ENCODE assay signal across 8 cellular contexts in genomic region chr14:52706286-52706685, GRCh38. TPM values are rescaled to one million over a fixed set of nuclear protein-coding genes. Genes with fewer than 3 reads are reported as not detected.
DNase-seq lines count a peak whose midpoint lies in the region; ATAC-seq and TF ChIP-seq lines count a peak whose summit lies in the region.

No MANE protein-coding gene starts in this region.

- H3K9me3 ChIP-seq in PC-9 (ENCODE audit: insufficient read depth, low read depth) (no peaks in the 10 kb centered on the region), lung (ENCODE audit: control insufficient read depth in 2 of 2, insufficient read depth in 1 of 2, low read length in 1 of 2) (no peaks in the 10 kb centered on the region), testis (no peaks in the 10 kb centered on the region)

- H3K79me2 ChIP-seq in GM23338 (replicated peaks; ENCODE audit: insufficient read depth) (peaks cover 42% of the 10 kb centered on the region), PC-9 (ENCODE audit: low read depth) (peaks cover 43% of the 10 kb centered on the region)

- CTCF ChIA-PET in PC-9 (lab: Charles Lee) = no interaction called here

- peak overlapping the region; percentile 97 for H3K4me3 ChIP-seq in GM23338
- H3K4me3 ChIP-seq in PC-9 = peak overlapping the region; percentile 74
- H3K4me3 ChIP-seq in astrocyte of the cerebellum (ENCODE audit: low read depth, low read length) = peak overlapping the region; percentile 64
- no peak overlapping the region for H3K4me3 ChIP-seq in lung
- H3K4me3 ChIP-seq in testis = peak overlapping the region; percentile 85 to 94

- H2AFZ ChIP-seq in GM23338 (peak overlapping the region; percentile 94; the same call in 1 of the 2 replicates), PC-9 (peak overlapping the region; percentile 85)

- peaks cover 10% of the 10 kb centered on the region for H3K4me1 ChIP-seq in GM23338 (ENCODE audit: insufficient read depth)
- peaks cover 43% of the 10 kb centered on the region for H3K4me1 ChIP-seq in PC-9 (replicated peaks; ENCODE audit: insufficient read depth)
- H3K4me1 ChIP-seq in lung (ENCODE audit: control insufficient read depth in 2 of 2, insufficient read depth in 2 of 2, low read length in 2 of 2) = peaks cover 0 to 4% of the 10 kb centered on the region in 2 donors
- peaks cover 13% of the 10 kb centered on the region for H3K4me1 ChIP-seq in testis

- peak overlapping the region; percentile 100 for H3K4me3 Mint-ChIP-seq in GM23338

- H3K27ac ChIP-seq in GM23338 (ENCODE audit: low read depth) (peak overlapping the region; percentile 96; the same call in 1 of the 2 replicates), PC-9 (peak overlapping the region; percentile 84), lung (ENCODE audit: low read depth in 1 of 2, low read length in 1 of 2) (peak overlapping the region; percentile 73 to 92), testis (peak overlapping the region; percentile 86 to 92)

- intact Hi-C loops in PC-9 (cut with micrococcal nuclease; ENCODE audit: unreplicated experiment) = no loop called here
- intact Hi-C loops in testis (cut with DNase I; ENCODE audit: low total_unique reads) = no loop called here

- TF ChIP-seq CTCF in GM23338 (conservative IDR thresholded peaks at IDR 0.05; ENCODE audit: low read depth in 2 of 2) = no peak
- no peak for TF ChIP-seq CTCF in PC-9 (conservative IDR thresholded peaks at IDR 0.05)
- TF ChIP-seq CTCF in astrocyte of the cerebellum (IDR thresholded peaks at IDR 0.05; ENCODE audit: low read depth, low read length, missing control alignments) = no peak
- no peak for TF ChIP-seq CTCF in lung (IDR thresholded peaks at IDR 0.05; ENCODE audit: control extremely low read depth, extremely low read depth)
- no peak for TF ChIP-seq CTCF in testis (IDR thresholded peaks at IDR 0.05)

- H3K36me3 Mint-ChIP-seq in GM23338 (ENCODE audit: low read depth) = peaks cover 40% of the 10 kb centered on the region

- peaks cover 16% of the 10 kb centered on the region for H3K4me1 Mint-ChIP-seq in GM23338

- DNase-seq in GM23338 (ENCODE audit: low spot score) (peak; percentile 21), PC-9 (no peak), astrocyte of the cerebellum (ENCODE audit: low read depth) (no peak), lung (ENCODE audit: low spot score) (no peak), testis (no peak), cortex of kidney (lab: John Stamatoyannopoulos, UW) (no peak), NCI-H2196 (lab: John Stamatoyannopoulos, UW; ENCODE audit: unreplicated experiment) (no peak), cerebellar nuclear complex (lab: John Stamatoyannopoulos, UW) (no peak)

- no peak for TF ChIP-seq POLR2A in testis (IDR thresholded peaks at IDR 0.05)

- WGBS in lung, 2 donors = 79 to 92% methylated on average over 5 of the region's 5 CpGs
- 59 to 71% methylated on average over 5 of the region's 5 CpGs for whole genome bisulfite sequencing in testis, 2 donors

- POLR2A ChIA-PET in PC-9 (lab: Charles Lee; ENCODE audit: unreplicated experiment) = interaction anchor here (0.5 to 0.6 kb wide), 2 partner anchors 21 to 626 kb away, joined by 3 to 5 read pairs; no protein-coding TSS in a partner anchor

- no peaks in the 10 kb centered on the region for H3K9me2 ChIP-seq in GM23338 (ENCODE audit: insufficient read depth)
- H3K9me2 ChIP-seq in PC-9 (ENCODE audit: insufficient read depth) = no peaks in the 10 kb centered on the region

- H3K27me3 Mint-ChIP-seq in GM23338 (ENCODE audit: insufficient read depth, low read depth, poor library complexity) = peaks cover 7% of the 10 kb centered on the region

- peaks cover 24% of the 10 kb centered on the region for H3K36me3 ChIP-seq in GM23338 (ENCODE audit: insufficient read depth)
- peaks cover 26% of the 10 kb centered on the region for H3K36me3 ChIP-seq in PC-9 (ENCODE audit: low read depth)
- peaks cover 1 to 4% of the 10 kb centered on the region in 2 donors for H3K36me3 ChIP-seq in lung (ENCODE audit: control insufficient read depth in 2 of 2, insufficient read depth in 2 of 2, low read length in 2 of 2)
- no peaks in the 10 kb centered on the region for H3K36me3 ChIP-seq in testis (ENCODE audit: low read depth, missing control alignments)

- peak; percentile 8; the same call in 2 of the 3 replicates for ATAC-seq in GM23338
- ATAC-seq in lung (ENCODE audit: insufficient read depth, low FRiP score) = no peak

- peak overlapping the region; percentile 99 for H3K27ac Mint-ChIP-seq in GM23338

- H3K27me3 ChIP-seq in GM23338 (ENCODE audit: insufficient read depth) (no peaks in the 10 kb centered on the region), PC-9 (ENCODE audit: insufficient read depth, low read depth) (no peaks in the 10 kb centered on the region), lung (ENCODE audit: control insufficient read depth, insufficient read depth) (no peaks in the 10 kb centered on the region), testis (no peaks in the 10 kb centered on the region)

- H4K20me1 ChIP-seq in GM23338 (replicated peaks; ENCODE audit: insufficient read depth) (no peaks in the 10 kb centered on the region; the same call in 1 of the 2 replicates), PC-9 (ENCODE audit: insufficient read depth) (0 out of 2 replicates have a peak, but pooled peaks cover 15% of the 10 kb centered on the region)

- H3F3A ChIP-seq in GM23338 (replicated peaks; ENCODE audit: low read depth) = 0 out of 2 replicates have a peak, but pooled peaks cover 4% of the 10 kb centered on the region
- H3F3A ChIP-seq in PC-9 (ENCODE audit: insufficient read depth, low read depth) = peaks cover 20% of the 10 kb centered on the region

- no peaks in the 10 kb centered on the region; the same call in 2 of the 3 replicates for H3K9me3 Mint-ChIP-seq in GM23338

- BruUV-seq in PC-9 (replicated peaks; lab: Mats Ljungman, UMichigan) = TSS peak; percentile 95

- H3K4me2 ChIP-seq in GM23338 = peak overlapping the region; percentile 75
- H3K4me2 ChIP-seq in PC-9 = peak overlapping the region; percentile 96

- in situ Hi-C loops in astrocyte of the cerebellum (cut with HindIII; ENCODE audit: low sequenced_read_pairs) = no loop called here

TF ChIP-seq in GM23338, 12 proteins besides CTCF, POLR2A, EP300 and RAD21 (continues in another document):
- TF ChIP-seq POLR2AphosphoS5 (IDR thresholded peaks at IDR 0.05; ENCODE audit: low read depth) = no peak

RNA-seq across cellular contexts. Expression of gene PSMC6, which starts 0.7 kb away (rescaled TPM):
- 143 and 162 TPM in 2 replicates for total RNA-seq in GM23338 (2014; rRNA removed; shearing (Covaris generic))
- 176 and 177 TPM in 2 replicates for polyA plus RNA-seq in GM23338 (2016; fragmentation: Nextera tagmentation; extraction: Ambion mirVana)
- 83.0 and 96.5 TPM in 2 replicates for total RNA-seq in PC-9 (2021)
- total RNA-seq in lung = 100 to 1,000 TPM in 1 of 2 donors, 10 to 100 TPM in 1; 69.5 to 165 TPM
- polyA plus RNA-seq in lung = 10 to 100 TPM; 76.8 to 88.4 TPM
- 10 to 100 TPM; 59.0 to 75.9 TPM for total RNA-seq in testis
- polyA plus RNA-seq in testis (ENCODE audit: insufficient read depth, low read depth, low replicate concordance) = 45.0 TPM

RNA-seq across cellular contexts. Expression of gene ERO1A, which starts 10.9 kb away (rescaled TPM):
- total RNA-seq in GM23338 (2014; rRNA removed; shearing (Covaris generic)) = 40.7 and 44.7 TPM in 2 replicates
- 21.2 and 25.2 TPM in 2 replicates for polyA plus RNA-seq in GM23338 (2016; fragmentation: Nextera tagmentation; extraction: Ambion mirVana)
- total RNA-seq in PC-9 (2021) = 83.6 and 83.9 TPM in 2 replicates
- 10 to 100 TPM; 62.7 to 88.7 TPM for total RNA-seq in lung
- polyA plus RNA-seq in lung = 10 to 100 TPM; 18.6 to 41.1 TPM
- total RNA-seq in testis = 10 to 100 TPM; 26.6 to 27.7 TPM
- polyA plus RNA-seq in testis (ENCODE audit: insufficient read depth, low read depth, low replicate concordance) = 11.0 TPM

RNA-seq across cellular contexts. Expression of gene STYX, which starts 23.7 kb away (rescaled TPM):
- total RNA-seq in GM23338 (2014; rRNA removed; shearing (Covaris generic)) = 40.2 and 43.1 TPM in 2 replicates
- polyA plus RNA-seq in GM23338 (2016; fragmentation: Nextera tagmentation; extraction: Ambion mirVana) (21.8 and 23.3 TPM in 2 replicates), lung (1 to 10 TPM; 3.9 to 4.0 TPM), testis (ENCODE audit: insufficient read depth, low read depth, low replicate concordance) (19.5 TPM)
- total RNA-seq in PC-9 (2021) (7.0 and 10.8 TPM in 2 replicates), lung (10 to 100 TPM; 10.4 to 21.6 TPM), testis (10 to 100 TPM; 20.4 to 26.5 TPM)
